ENCODE assay signal across 8 cellular contexts in genomic region chr15:74065684-74066411, GRCh38. TPM values are rescaled to one million over a fixed set of nuclear protein-coding genes. Genes with fewer than 3 reads are reported as not detected.
DNase-seq lines count a peak whose midpoint lies in the region; ATAC-seq and TF ChIP-seq lines count a peak whose summit lies in the region.
"Not testable (repeated sequence)": the region's sequence is repeated elsewhere in the genome, so short reads cannot be mapped to it uniquely, and the experiment has no call there.

No MANE protein-coding gene starts in this region.

- H3K9me3 Mint-ChIP-seq in naive thymus-derived CD8-positive, alpha-beta T cell = not testable (repeated sequence)

- TF ChIP-seq POLR2A in esophagus squamous epithelium (IDR thresholded peaks at IDR 0.05) = not testable (repeated sequence)

- POLR2A ChIA-PET in naive thymus-derived CD8-positive, alpha-beta T cell (lab: Charles Lee) = not testable (repeated sequence)

- H3K36me3 ChIP-seq in esophagus squamous epithelium; aorta (ENCODE audit: control insufficient read depth in 1 of 2, insufficient read depth in 2 of 2, low read length in 1 of 2): not testable (repeated sequence)

- H3K27ac ChIP-seq in esophagus squamous epithelium; aorta (ENCODE audit: low read depth in 1 of 2, low read length in 2 of 2): not testable (repeated sequence)

- not testable (repeated sequence) for H3K36me3 Mint-ChIP-seq in naive thymus-derived CD8-positive, alpha-beta T cell

- H3K4me1 Mint-ChIP-seq in naive thymus-derived CD8-positive, alpha-beta T cell = not testable (repeated sequence)

- no CpG with 5 or more reads among the region's 13 CpGs for WGBS in esophagus squamous epithelium, 2 donors
- WGBS in aorta, 2 donors = 30 to 41% methylated on average over 6 to 8 of the region's 13 CpGs

- H3K9me3 ChIP-seq in esophagus squamous epithelium; aorta (ENCODE audit: control insufficient read depth, low read length): not testable (repeated sequence)

- ATAC-seq in GM18498 (IDR thresholded peaks at IDR 0.05; ENCODE audit: unreplicated experiment) = peak; percentile 76
- ATAC-seq in HG03280 (IDR thresholded peaks at IDR 0.05; ENCODE audit: unreplicated experiment) = peak; percentile 72
- peak; percentile 96 to 97 for ATAC-seq in naive thymus-derived CD8-positive, alpha-beta T cell
- peak; percentile 66 for ATAC-seq in aorta (ENCODE audit: low FRiP score)

- not testable (repeated sequence) for H3K4me3 ChIP-seq in esophagus squamous epithelium; aorta (ENCODE audit: low read length in 2 of 2)

- intact Hi-C loops in esophagus squamous epithelium (cut with DNase I); aorta (cut with DNase I): not testable (repeated sequence)

- H3K4me3 Mint-ChIP-seq in naive thymus-derived CD8-positive, alpha-beta T cell = not testable (repeated sequence)

- not testable (repeated sequence) for H3K27me3 ChIP-seq in esophagus squamous epithelium; aorta (ENCODE audit: control insufficient read depth in 1 of 2, insufficient read depth in 2 of 2, low read length in 1 of 2)

- H3K27me3 Mint-ChIP-seq in naive thymus-derived CD8-positive, alpha-beta T cell = not testable (repeated sequence)

- peak; percentile 20 to 35 for DNase-seq in activated CD4-positive, alpha-beta T cell treated with anti-CD3 and anti-CD28 coated beads for 24 hours (ENCODE audit: low read depth in 2 of 2)
- peak; percentile 66 for DNase-seq in activated naive CD4-positive, alpha-beta T cell treated with Interleukin-2 at 50 U/mL for 16 hours
- DNase-seq in esophagus squamous epithelium (lab: John Stamatoyannopoulos, UW) = not testable (repeated sequence)
- peak; percentile 17 to 73 (median 52) for DNase-seq in naive thymus-derived CD8-positive, alpha-beta T cell
- DNase-seq in stimulated activated CD4-positive, alpha-beta T cell treated with anti-CD3 and anti-CD28 coated beads, Interleukin-2, amount 100 ng/mL, for 48 hours = peak; percentile 48 to 60
- DNase-seq in aorta = peak; percentile 59 to 82

- peak overlapping the region in 1 of 10 donors; percentile 40 for H3K27ac Mint-ChIP-seq in naive thymus-derived CD8-positive, alpha-beta T cell

- not testable (repeated sequence) for H3K4me1 ChIP-seq in esophagus squamous epithelium; aorta (ENCODE audit: control insufficient read depth in 1 of 2, insufficient read depth in 2 of 2, low read length in 2 of 2)

- peak in 4 of 6 experiments; percentile 21 to 62 (median 38) for TF ChIP-seq CTCF in esophagus squamous epithelium (IDR thresholded peaks at IDR 0.05)

RNA-seq across cellular contexts. Expression of gene GOLGA6A, which starts 16.5 kb away (rescaled TPM):
- not detected for total RNA-seq in esophagus squamous epithelium
- under 1 TPM; 0.16 to 0.39 TPM for total RNA-seq in naive thymus-derived CD8-positive, alpha-beta T cell
- under 1 TPM in 1 of 3 donors, not detected in 2; 0.05 TPM for polyA plus RNA-seq in naive thymus-derived CD8-positive, alpha-beta T cell
- total RNA-seq in aorta = not detected
- polyA plus RNA-seq in aorta = not detected
